In the genomic region with DNA sequence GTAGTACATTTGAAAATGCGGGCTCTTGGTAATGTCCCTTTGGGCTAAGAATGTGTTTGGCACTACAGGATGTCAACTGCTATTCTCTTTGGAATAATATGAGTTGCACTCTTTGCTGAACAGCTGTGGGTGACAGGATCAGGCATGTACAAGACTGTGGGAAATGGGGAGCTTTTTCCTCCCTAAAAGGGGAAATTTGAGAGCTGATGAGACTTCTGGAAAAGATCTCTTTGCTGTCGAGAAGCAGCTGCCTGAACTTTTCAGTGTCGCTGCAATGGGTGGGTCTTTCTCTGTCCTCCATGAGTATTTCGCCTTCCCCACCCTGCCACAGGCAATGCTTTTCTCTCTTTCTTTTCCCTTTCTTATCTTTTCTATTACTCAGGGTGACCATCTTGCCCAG, we compare ENCODE assay signal across 30 cellular contexts.
"Had no signal": no experiment of that assay in that cellular context is flagged by ENCODE, and none has a peak within 500 bp of the region (broad histone marks: within the 10 kb centered on the region; RNA-seq: fewer than 3 reads in every experiment).

No MANE protein-coding gene starts in this region.

- H3K36me3 ChIP-seq: adrenal gland, brain microvascular endothelial cell, breast epithelium had no signal

- H3K36me3 Mint-ChIP-seq: activated CD8-positive, alpha-beta memory T cell treated with anti-CD3 and anti-CD28 coated beads, Interleukin-2, amount 10 ng/mL, durations not matched to agents 7 days and 5 days; activated naive CD4-positive, alpha-beta T cell treated with anti-CD3 and anti-CD28 coated beads, Interleukin-2, amount 50 U/mL, for 72 hours; activated naive CD8-positive, alpha-beta T cell treated with anti-CD3 and anti-CD28 coated beads for 36 hours had no signal

- H3K4me3 ChIP-seq: adrenal gland, body of pancreas, breast epithelium had no signal

- ATAC-seq: activated CD4-positive, alpha-beta T cell treated with anti-CD3 and anti-CD28 coated beads for 36 hours; activated CD4-positive, CD25-positive, alpha-beta regulatory T cell treated with anti-CD3 and anti-CD28 coated beads, Interleukin-2, amount 50 U/mL, for 24 hours; activated CD8-positive, alpha-beta memory T cell treated with anti-CD3 and anti-CD28 coated beads, Interleukin-2, amount 10 ng/mL, durations not matched to agents 7 days and 5 days; activated CD8-positive, alpha-beta T cell treated with anti-CD3 and anti-CD28 coated beads, Interleukin-2, amount 10 ng/mL, durations not matched to agents 7 days and 5 days; activated naive CD4-positive, alpha-beta T cell treated with anti-CD3 and anti-CD28 coated beads, Interleukin-2, amount 50 U/mL, for 72 hours; body of pancreas; T-helper 17 cell had no signal

- H3K4me3 Mint-ChIP-seq: activated CD4-positive, alpha-beta memory T cell treated with anti-CD3 and anti-CD28 coated beads, Interleukin-2, amount 10 ng/mL, durations not matched to agents 7 days and 5 days; activated CD4-positive, alpha-beta T cell treated with anti-CD3 and anti-CD28 coated beads for 36 hours; activated CD4-positive, alpha-beta T cell treated with anti-CD3 and anti-CD28 coated beads, Interleukin-2, amount 10 ng/mL, durations not matched to agents 7 days and 5 days; activated CD8-positive, alpha-beta memory T cell treated with anti-CD3 and anti-CD28 coated beads, Interleukin-2, amount 10 ng/mL, durations not matched to agents 7 days and 5 days; activated CD8-positive, alpha-beta T cell treated with anti-CD3 and anti-CD28 coated beads, Interleukin-2, amount 10 ng/mL, durations not matched to agents 7 days and 5 days; activated naive CD4-positive, alpha-beta T cell treated with anti-CD3 and anti-CD28 coated beads for 36 hours; activated naive CD8-positive, alpha-beta T cell treated with anti-CD3 and anti-CD28 coated beads for 36 hours; activated T-cell treated with anti-CD3 and anti-CD28 coated beads, Interleukin-2, amount 50 U/mL, for 24 hours; T-helper 17 cell had no signal

- H3K27me3 Mint-ChIP-seq: activated CD4-positive, alpha-beta memory T cell treated with anti-CD3 and anti-CD28 coated beads, Interleukin-2, amount 10 ng/mL, durations not matched to agents 7 days and 5 days; activated CD4-positive, alpha-beta T cell treated with anti-CD3 and anti-CD28 coated beads for 36 hours; activated CD4-positive, alpha-beta T cell treated with anti-CD3 and anti-CD28 coated beads, Interleukin-2, amount 10 ng/mL, durations not matched to agents 7 days and 5 days; activated CD8-positive, alpha-beta memory T cell treated with anti-CD3 and anti-CD28 coated beads, Interleukin-2, amount 10 ng/mL, durations not matched to agents 7 days and 5 days; activated naive CD8-positive, alpha-beta T cell treated with anti-CD3 and anti-CD28 coated beads for 36 hours; activated T-cell treated with anti-CD3 and anti-CD28 coated beads, Interleukin-2, amount 50 U/mL, for 24 hours; T-helper 17 cell had no signal

- H3K9me3 ChIP-seq: adrenal gland, body of pancreas, breast epithelium had no signal

- H3K27ac Mint-ChIP-seq: activated CD4-positive, alpha-beta memory T cell treated with anti-CD3 and anti-CD28 coated beads, Interleukin-2, amount 10 ng/mL, durations not matched to agents 7 days and 5 days; activated CD4-positive, alpha-beta T cell treated with anti-CD3 and anti-CD28 coated beads for 36 hours; activated CD4-positive, alpha-beta T cell treated with anti-CD3 and anti-CD28 coated beads, Interleukin-2, amount 10 ng/mL, durations not matched to agents 7 days and 5 days; activated CD8-positive, alpha-beta memory T cell treated with anti-CD3 and anti-CD28 coated beads, Interleukin-2, amount 10 ng/mL, durations not matched to agents 7 days and 5 days; activated CD8-positive, alpha-beta T cell treated with anti-CD3 and anti-CD28 coated beads, Interleukin-2, amount 10 ng/mL, durations not matched to agents 7 days and 5 days; activated naive CD4-positive, alpha-beta T cell treated with anti-CD3 and anti-CD28 coated beads for 36 hours; activated naive CD4-positive, alpha-beta T cell treated with anti-CD3 and anti-CD28 coated beads, Interleukin-2, amount 50 U/mL, for 72 hours; activated naive CD8-positive, alpha-beta T cell treated with anti-CD3 and anti-CD28 coated beads for 36 hours; activated T-cell treated with anti-CD3 and anti-CD28 coated beads, Interleukin-2, amount 50 U/mL, for 24 hours; T-helper 17 cell had no signal

- H3K27me3 ChIP-seq: adrenal gland, body of pancreas, brain microvascular endothelial cell, breast epithelium had no signal

- H3K27ac ChIP-seq: adrenal gland, body of pancreas, brain microvascular endothelial cell, breast epithelium, VCaP had no signal

- H3K4me1 ChIP-seq: adrenal gland, body of pancreas, breast epithelium had no signal

- H3K4me1 Mint-ChIP-seq: activated CD4-positive, alpha-beta memory T cell treated with anti-CD3 and anti-CD28 coated beads, Interleukin-2, amount 10 ng/mL, durations not matched to agents 7 days and 5 days; activated CD4-positive, alpha-beta T cell treated with anti-CD3 and anti-CD28 coated beads for 36 hours; activated CD4-positive, alpha-beta T cell treated with anti-CD3 and anti-CD28 coated beads, Interleukin-2, amount 10 ng/mL, durations not matched to agents 7 days and 5 days; activated CD8-positive, alpha-beta memory T cell treated with anti-CD3 and anti-CD28 coated beads, Interleukin-2, amount 10 ng/mL, durations not matched to agents 7 days and 5 days; activated naive CD8-positive, alpha-beta T cell treated with anti-CD3 and anti-CD28 coated beads for 36 hours; T-helper 17 cell had no signal

- DNase-seq: activated CD4-positive, alpha-beta memory T cell treated with anti-CD3 and anti-CD28 coated beads, Interleukin-2, amount 10 ng/mL, durations not matched to agents 7 days and 5 days; activated CD4-positive, alpha-beta T cell treated with anti-CD3 and anti-CD28 coated beads for 1 hour; activated CD4-positive, alpha-beta T cell treated with anti-CD3 and anti-CD28 coated beads for 36 hours; activated CD4-positive, alpha-beta T cell treated with anti-CD3 and anti-CD28 coated beads for 48 hours; activated CD4-positive, alpha-beta T cell treated with anti-CD3 and anti-CD28 coated beads, Interleukin-2, amount 10 ng/mL, durations not matched to agents 7 days and 5 days; activated CD4-positive, alpha-beta T cell treated with anti-CD3 and anti-CD28 coated beads, Interleukin-2, amount 50 U/mL, for 48 hours; activated CD4-positive, CD25-positive, alpha-beta regulatory T cell; activated CD8-positive, alpha-beta memory T cell treated with anti-CD3 and anti-CD28 coated beads for 24 hours; activated CD8-positive, alpha-beta memory T cell treated with anti-CD3 and anti-CD28 coated beads, Interleukin-2, amount 10 ng/mL, durations not matched to agents 7 days and 5 days; activated CD8-positive, alpha-beta memory T cell treated with anti-CD3 and anti-CD28 coated beads, Interleukin-2, amount 50 U/mL, for 48 hours; activated CD8-positive, alpha-beta T cell treated with anti-CD3 and anti-CD28 coated beads, Interleukin-2, amount 10 ng/mL, durations not matched to agents 7 days and 5 days; activated effector memory CD4-positive, alpha-beta T cell treated with anti-CD3 and anti-CD28 coated beads, Interleukin-2, amount 50 U/mL, for 16 hours; activated gamma-delta T cell treated with Interleukin-2 at 50 U/mL for 16 hours; activated naive CD4-positive, alpha-beta T cell; activated naive CD4-positive, alpha-beta T cell treated with anti-CD3 and anti-CD28 coated beads for 36 hours; activated naive CD4-positive, alpha-beta T cell treated with anti-CD3 and anti-CD28 coated beads, Interleukin-2, amount 50 U/mL, for 16 hours; activated naive CD8-positive, alpha-beta T cell treated with anti-CD3 and anti-CD28 coated beads for 36 hours; activated T-cell treated with anti-CD3 and anti-CD28 coated beads, Interleukin-2, amount 50 U/mL, for 24 hours; activated T-cell treated with anti-CD3 and anti-CD28 coated beads, Interleukin-2, amount 50 U/mL, for 48 hours; amniotic stem cell; aorta; body of pancreas; brain microvascular endothelial cell; central memory CD4-positive, alpha-beta T cell; T-helper 17 cell had no signal
